In the genomic region with DNA sequence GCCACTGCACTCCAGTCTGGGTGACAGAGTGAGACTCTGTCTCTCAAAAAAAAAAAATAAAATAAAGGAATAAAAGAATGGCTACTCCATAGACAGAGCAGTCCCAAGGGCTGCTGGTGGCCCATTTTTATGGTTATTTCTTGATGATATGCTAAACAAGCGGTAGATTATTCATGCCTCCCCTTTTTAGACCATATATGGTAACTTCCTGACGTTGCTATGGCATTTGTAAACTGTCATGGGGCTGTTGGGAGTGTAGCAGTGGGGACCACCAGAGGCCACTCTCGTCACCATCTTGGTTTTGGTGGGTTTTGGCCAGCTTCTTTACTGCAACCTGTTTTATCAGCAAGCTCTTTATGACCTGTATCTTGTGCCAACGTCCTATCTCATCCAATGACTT, we compare ENCODE assay signal across 2 cellular contexts.
TF ChIP-seq lines count a peak whose summit lies in the region.

No MANE protein-coding gene starts in this region.

TF ChIP-seq in HCT116, 20 proteins besides CTCF, POLR2A, EP300 and RAD21:
- TF ChIP-seq SRF (IDR thresholded peaks at IDR 0.05; ENCODE audit: low read depth) = peak; percentile 77; the same call in 1 of the 2 replicates

TF ChIP-seq in K562, 482 proteins besides CTCF, POLR2A, EP300 and RAD21:
- TF ChIP-seq SRF (CRISPR knock-in tag; IDR thresholded peaks at IDR 0.05) = peak; percentile 60 to 97; a peak in 2 of 4 replicates
- peak; percentile 79 for TF ChIP-seq RFX1 (IDR thresholded peaks at IDR 0.05)
